19 cellular contexts compared by ENCODE assay signal in genomic region chr3:13950042-13950441, GRCh38.
DNase-seq lines count a peak whose midpoint lies in the region; ATAC-seq and FAIRE-seq lines count a peak whose summit lies in the region.
"Had no signal": no experiment of that assay in that cellular context is flagged by ENCODE, and none has a peak within 500 bp of the region (broad histone marks: within the 10 kb centered on the region; RNA-seq: fewer than 3 reads in every experiment).

No MANE protein-coding gene starts in this region.

- DNase-seq in COR-L47 (lab: John Stamatoyannopoulos, UW) (peak; percentile 33), DMS153 treated with DMSO at 0.1 percent for 48 hours (lab: John Stamatoyannopoulos, UW; ENCODE audit: unreplicated experiment) (peak; percentile 1), NCI-H524 (lab: John Stamatoyannopoulos, UW) (peak; percentile 79 to 94), HPDE6-E6E7 (ENCODE audit: extremely low spot score) (no peak)
- DNase-seq: ACHN, AML-193, Caco-2, GDM1, GM23248, NCI-H1048, NCI-H187, NCI-H2171, RPMI8226 had no signal

- FAIRE-seq in endometrium (lab: Jason Lieb, UNC), result peak; percentile 79
- FAIRE-seq: GM12878 had no signal

- no peak for ATAC-seq in HG02763 (IDR thresholded peaks at IDR 0.05; ENCODE audit: unreplicated experiment)
- ATAC-seq in GM18520 (IDR thresholded peaks at IDR 0.05; ENCODE audit: unreplicated experiment), result no peak
- ATAC-seq in HG03565 (IDR thresholded peaks at IDR 0.05; ENCODE audit: unreplicated experiment), result no peak
- ATAC-seq: GM12878, HCT116 had no signal
